ENCODE assay signal across 13 cellular contexts in the genomic region with DNA sequence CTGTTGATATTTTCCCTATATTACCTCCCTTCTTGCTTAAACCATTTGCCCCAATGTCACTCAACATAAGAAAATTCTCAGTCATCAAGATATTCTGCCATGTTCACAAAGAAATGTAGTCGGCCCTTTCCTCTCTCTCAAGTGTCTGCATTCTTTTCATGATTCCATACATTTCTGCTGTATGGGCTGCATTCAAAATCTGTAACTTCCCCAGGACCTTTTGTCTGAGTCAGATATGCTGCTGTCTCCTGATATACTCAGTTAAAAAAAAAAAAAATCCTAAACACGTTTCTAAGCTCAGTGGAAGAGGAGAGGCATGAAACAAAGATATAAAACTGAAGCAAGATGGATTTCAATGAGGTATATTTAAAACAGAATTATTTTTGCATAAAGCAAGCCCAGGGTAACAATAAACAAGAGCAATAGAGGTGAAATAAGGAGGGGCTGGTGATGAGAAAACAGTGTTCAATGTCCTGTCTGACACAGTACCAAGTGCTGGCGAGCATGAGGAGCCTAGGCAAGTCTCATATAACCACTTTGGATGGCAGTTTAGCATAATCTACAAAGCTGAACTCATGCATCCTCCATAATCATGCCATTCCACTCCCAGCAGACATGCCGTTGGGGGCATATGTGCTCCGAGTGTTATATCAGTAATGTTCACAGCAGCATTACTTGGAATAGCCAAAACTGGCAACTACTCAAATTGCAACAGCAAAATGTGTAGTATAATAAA.
"Had no signal": no experiment of that assay in that cellular context is flagged by ENCODE, and none has a peak within 500 bp of the region (broad histone marks: within the 10 kb centered on the region; RNA-seq: fewer than 3 reads in every experiment).

No MANE protein-coding gene starts in this region.

- H3K27me3 Mint-ChIP-seq: activated naive CD8-positive, alpha-beta T cell treated with anti-CD3 and anti-CD28 coated beads for 36 hours; naive thymus-derived CD4-positive, alpha-beta T cell had no signal

- H3K9me3 ChIP-seq: colonic mucosa, neutrophil, tibial artery had no signal

- H3K4me3 Mint-ChIP-seq: activated naive CD8-positive, alpha-beta T cell treated with anti-CD3 and anti-CD28 coated beads for 36 hours; naive thymus-derived CD4-positive, alpha-beta T cell had no signal

- H3K4me1 ChIP-seq: colonic mucosa, tibial artery had no signal

- H3K36me3 ChIP-seq: colonic mucosa had no signal

- H3K4me1 Mint-ChIP-seq: activated naive CD8-positive, alpha-beta T cell treated with anti-CD3 and anti-CD28 coated beads for 36 hours; naive thymus-derived CD4-positive, alpha-beta T cell had no signal

- H3K4me3 ChIP-seq: colonic mucosa, skin epidermis, tibial artery had no signal

- H3K9me3 Mint-ChIP-seq: activated naive CD8-positive, alpha-beta T cell treated with anti-CD3 and anti-CD28 coated beads for 36 hours; naive thymus-derived CD4-positive, alpha-beta T cell had no signal

- ATAC-seq: naive thymus-derived CD4-positive, alpha-beta T cell had no signal

- H3K27ac ChIP-seq: colonic mucosa, neutrophil, skin epidermis, tibial artery had no signal

- H3K27me3 ChIP-seq: colonic mucosa, neutrophil, tibial artery had no signal

- DNase-seq: activated CD4-positive, alpha-beta T cell treated with anti-CD3 and anti-CD28 coated beads, Interleukin-2, amount 50 U/mL, for 48 hours; activated CD4-positive, CD25-positive, alpha-beta regulatory T cell treated with anti-CD3 and anti-CD28 coated beads, Interleukin-2, amount 50 U/mL, for 72 hours; activated gamma-delta T cell treated with Interleukin-2 at 50 U/mL for 16 hours; activated naive CD8-positive, alpha-beta T cell treated with anti-CD3 and anti-CD28 coated beads for 36 hours; activated T-cell treated with anti-CD3 and anti-CD28 coated beads, Interleukin-2, amount 50 U/mL, for 48 hours; colonic mucosa; hippocampal formation; kidney glomerular epithelial cell; naive thymus-derived CD4-positive, alpha-beta T cell; T-helper 2 cell; tibial artery had no signal
